In genomic region chr11:69615545-69616278, GRCh38 we compare ENCODE assay signal across 1 cellular context.
TF ChIP-seq lines count a peak whose summit lies in the region.

No MANE protein-coding gene starts in this region.

TF ChIP-seq in HepG2, 621 proteins besides CTCF, POLR2A, EP300 and RAD21 (continued from another document and continues in another):
- no peak for TF ChIP-seq ETS1 (CRISPR knock-in tag; IDR thresholded peaks at IDR 0.05)
- no peak for TF ChIP-seq SUZ12 (IDR thresholded peaks at IDR 0.05; ENCODE audit: low read depth, low read length)
- peak; percentile 53; the same call in 1 of the 2 replicates for TF ChIP-seq MEIS1 (CRISPR knock-in tag; IDR thresholded peaks at IDR 0.05; ENCODE audit: borderline replicate concordance)
- no peak; the same call in 1 of the 2 replicates for TF ChIP-seq NR2C2 (CRISPR knock-in tag; IDR thresholded peaks at IDR 0.05; ENCODE audit: borderline replicate concordance)
- no peak for TF ChIP-seq DMAP1 (CRISPR knock-in tag; IDR thresholded peaks at IDR 0.05)
- TF ChIP-seq CEBPZ (IDR thresholded peaks at IDR 0.05; ENCODE audit: low read length) = no peak
- no peak for TF ChIP-seq ZFP1 (CRISPR knock-in tag; IDR thresholded peaks at IDR 0.05)
- TF ChIP-seq ZNF44 (CRISPR knock-in tag; IDR thresholded peaks at IDR 0.05) = no peak
- TF ChIP-seq HIC2 (CRISPR knock-in tag; IDR thresholded peaks at IDR 0.05; ENCODE audit: low read depth) = no peak
- no peak for TF ChIP-seq TEAD2 (CRISPR knock-in tag; IDR thresholded peaks at IDR 0.05)
- no peak for TF ChIP-seq CHD2 (IDR thresholded peaks at IDR 0.05; ENCODE audit: low read depth, low read length)
- TF ChIP-seq ZBTB1 (CRISPR knock-in tag; IDR thresholded peaks at IDR 0.05; ENCODE audit: borderline replicate concordance) = no peak
- peak; percentile 30 to 57; a peak in 1 of 4 replicates for TF ChIP-seq HMGXB4 (CRISPR knock-in tag; IDR thresholded peaks at IDR 0.05; ENCODE audit: borderline replicate concordance in 1 of 2, low read depth in 1 of 2)
- TF ChIP-seq HNF4A (CRISPR knock-in tag; IDR thresholded peaks at IDR 0.05) = peak; percentile 97
- TF ChIP-seq RORA (CRISPR knock-in tag; IDR thresholded peaks at IDR 0.05) = no peak
- no peak for TF ChIP-seq ZNF841 (CRISPR knock-in tag; IDR thresholded peaks at IDR 0.05; ENCODE audit: borderline replicate concordance)
- no peak for TF ChIP-seq ZBTB33 (CRISPR knock-in tag; IDR thresholded peaks at IDR 0.05)
- TF ChIP-seq DDIT3 (CRISPR knock-in tag; IDR thresholded peaks at IDR 0.05) = no peak
- TF ChIP-seq ZNF879 (CRISPR knock-in tag; IDR thresholded peaks at IDR 0.05) = no peak
- no peak for TF ChIP-seq PREB (CRISPR knock-in tag; IDR thresholded peaks at IDR 0.05)
- TF ChIP-seq ZNF512B (CRISPR knock-in tag; IDR thresholded peaks at IDR 0.05; ENCODE audit: borderline replicate concordance) = no peak
- peak; percentile 46; the same call in 1 of the 2 replicates for TF ChIP-seq NCOA2 (CRISPR knock-in tag; IDR thresholded peaks at IDR 0.05)
- peak; percentile 48; the same call in 1 of the 2 replicates for TF ChIP-seq HOXA3 (CRISPR knock-in tag; IDR thresholded peaks at IDR 0.05)
- TF ChIP-seq HNF1B (CRISPR knock-in tag; IDR thresholded peaks at IDR 0.05) = peak; percentile 83
- TF ChIP-seq ARNT (IDR thresholded peaks at IDR 0.05) = no peak
- no peak for TF ChIP-seq FOXK1 (CRISPR knock-in tag; IDR thresholded peaks at IDR 0.05; ENCODE audit: borderline replicate concordance, low read depth)
- TF ChIP-seq ZNF576 (CRISPR knock-in tag; IDR thresholded peaks at IDR 0.05) = no peak
- TF ChIP-seq ARNTL (CRISPR knock-in tag; IDR thresholded peaks at IDR 0.05) = 0 out of 2 replicates have a peak, but pooled peaks have one; percentile 39
- no peak for TF ChIP-seq ZNF678 (CRISPR knock-in tag; IDR thresholded peaks at IDR 0.05)
- TF ChIP-seq ZNF354B (CRISPR knock-in tag; IDR thresholded peaks at IDR 0.05) = no peak
- no peak; the same call in 1 of the 2 replicates for TF ChIP-seq PATZ1 (CRISPR knock-in tag; IDR thresholded peaks at IDR 0.05)
- no peak for TF ChIP-seq MTF2 (CRISPR knock-in tag; IDR thresholded peaks at IDR 0.05; ENCODE audit: borderline replicate concordance)
- TF ChIP-seq MZF1 (CRISPR knock-in tag; IDR thresholded peaks at IDR 0.05; ENCODE audit: borderline replicate concordance) = no peak
- no peak for TF ChIP-seq ZBTB3 (CRISPR knock-in tag; IDR thresholded peaks at IDR 0.05; ENCODE audit: borderline replicate concordance, low read depth)
- TF ChIP-seq ETV6 (CRISPR knock-in tag; conservative IDR thresholded peaks at IDR 0.05) = no peak
- TF ChIP-seq GPN1 (CRISPR knock-in tag; IDR thresholded peaks at IDR 0.05; ENCODE audit: borderline replicate concordance) = no peak
- TF ChIP-seq SRF (IDR thresholded peaks at IDR 0.05; ENCODE audit: low read depth, low read length) = no peak
- TF ChIP-seq PAF1 (CRISPR knock-in tag; IDR thresholded peaks at IDR 0.05) = no peak
- TF ChIP-seq KDM2A (CRISPR knock-in tag; IDR thresholded peaks at IDR 0.05; ENCODE audit: borderline replicate concordance, low read depth) = no peak
- no peak for TF ChIP-seq ZNF30 (CRISPR knock-in tag; IDR thresholded peaks at IDR 0.05)
- TF ChIP-seq NFIB (CRISPR knock-in tag; IDR thresholded peaks at IDR 0.05; ENCODE audit: borderline replicate concordance) = no peak
- peak; percentile 35; the same call in 1 of the 2 replicates for TF ChIP-seq ESRRA (CRISPR knock-in tag; IDR thresholded peaks at IDR 0.05; ENCODE audit: low read depth)
